In genomic region chr4:182019148-182019652, GRCh38 we compare ENCODE assay signal across 10 cellular contexts.
A peak's percentile ranks its signal among the peaks of the same experiment; 100 is the strongest.
DNase-seq lines count a peak whose midpoint lies in the region; ATAC-seq, FAIRE-seq and TF ChIP-seq lines count a peak whose summit lies in the region.
"Had no signal": no experiment of that assay in that cellular context is flagged by ENCODE, and none has a peak within 500 bp of the region (broad histone marks: within the 10 kb centered on the region; RNA-seq: fewer than 3 reads in every experiment).

No MANE protein-coding gene starts in this region.

- TF ChIP-seq CTCF in GM12865 (IDR thresholded peaks at IDR 0.05; ENCODE audit: insufficient read depth, low read depth, low read length, missing control alignments) (no peak), uterus (IDR thresholded peaks at IDR 0.05) (no peak)

- no peak overlapping the region for H3K27ac ChIP-seq in uterus

- no peaks in the 10 kb centered on the region for H3K9me3 ChIP-seq in uterus

- H3K27me3 ChIP-seq in uterus, result no peaks in the 10 kb centered on the region

- TF ChIP-seq POLR2A in uterus (IDR thresholded peaks at IDR 0.05), result no peak

- FAIRE-seq in GM19239 (lab: Jason Lieb, UNC), result no peak

- DNase-seq in GM12865 (ENCODE audit: low read depth), result peak; percentile 93
- DNase-seq in GM19239 (ENCODE audit: insufficient read length, low spot score), result peak; percentile 1
- DNase-seq in NCI-H128 (lab: John Stamatoyannopoulos, UW; ENCODE audit: unreplicated experiment), result no peak
- no peak for DNase-seq in uterus
- DNase-seq in NCI-H510A (lab: John Stamatoyannopoulos, UW), result no peak
- DNase-seq in AML-193 (lab: John Stamatoyannopoulos, UW), result no peak
- DNase-seq: GDM1, NCI-H1694 treated with DMSO at 0.1 percent for 48 hours had no signal

- H3K36me3 ChIP-seq in uterus, result no peaks in the 10 kb centered on the region

- intact Hi-C loops in uterus (cut with DNase I; ENCODE audit: low total_unique reads), result no loop called here

- ATAC-seq in HG02623 (IDR thresholded peaks at IDR 0.05; ENCODE audit: unreplicated experiment) (peak; percentile 85), HG03432 (IDR thresholded peaks at IDR 0.05; ENCODE audit: unreplicated experiment) (peak; percentile 91)

- H3K4me1 ChIP-seq in uterus, result no peaks in the 10 kb centered on the region

- H3K4me3 ChIP-seq in GM12865 (ENCODE audit: low read depth, low read length) (peak overlapping the region; percentile 19; the same call in 1 of the 2 replicates), uterus (no peak overlapping the region)

Comparison
In these comparisons a context has a peak if more than half of its experiments do, and no peak if none do; other contexts are left out.
1. DNase-seq: peak in GM12865 (single experiment) and GM19239 (single experiment); none in NCI-H128 (single experiment), uterus (0 of 2), NCI-H510A (single experiment) and AML-193 (0 of 2).